Comparison of ENCODE assay signal across 8 cellular contexts in the genomic region with DNA sequence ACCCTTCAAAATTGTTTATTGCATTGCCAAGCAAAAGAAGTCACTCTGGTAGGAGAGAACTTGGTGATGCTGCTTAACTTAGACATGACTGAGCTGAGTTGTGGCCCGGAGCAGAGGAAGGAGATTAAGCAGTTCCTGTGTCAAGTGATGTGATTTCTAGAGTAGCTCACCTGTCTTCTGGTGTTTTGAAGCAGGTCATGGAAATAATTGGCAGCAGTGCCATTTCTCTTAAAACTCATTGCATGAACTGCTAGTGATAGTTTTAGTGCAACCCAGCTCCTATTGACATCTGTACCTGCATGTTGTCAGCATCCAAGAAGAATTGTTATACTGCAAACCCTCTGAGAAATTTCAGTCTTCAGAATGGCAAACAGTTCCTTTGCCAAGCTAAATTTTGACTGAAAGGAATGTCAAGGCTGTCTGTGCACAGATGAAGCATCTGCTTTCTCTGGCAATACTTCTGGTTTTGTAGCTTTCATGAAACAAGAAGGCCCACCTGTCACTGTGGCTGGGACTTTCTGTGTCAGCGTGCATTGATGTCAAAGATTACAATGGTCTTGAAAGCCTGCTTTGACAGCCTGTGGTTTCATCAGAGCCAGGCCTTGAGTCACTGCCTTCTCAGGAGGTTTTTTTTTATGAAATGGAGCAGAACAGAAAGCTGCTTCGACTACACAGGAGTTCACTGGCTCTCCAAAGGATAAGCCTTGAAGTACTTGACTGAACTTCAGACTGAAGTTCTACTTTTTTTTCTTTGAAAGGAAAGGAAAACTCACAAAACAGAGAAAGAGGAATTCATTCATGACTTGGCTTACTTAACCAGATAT.
A peak's percentile ranks its signal among the peaks of the same experiment; 100 is the strongest.
DNase-seq lines count a peak whose midpoint lies in the region; ATAC-seq, FAIRE-seq and TF ChIP-seq lines count a peak whose summit lies in the region.

No MANE protein-coding gene starts in this region.

- BruUV-seq in GM12878 (replicated peaks; lab: Mats Ljungman, UMichigan) = TSS peak; percentile 96

- DNase-seq in T-helper 22 cell (ENCODE audit: low read depth) (peak; percentile 65), GM12878 (ENCODE audit: low read depth, low spot score) (peak; percentile 98), NCI-H1105 treated with DMSO at 0.1 percent for 48 hours (lab: John Stamatoyannopoulos, UW) (no peak), NCI-H526 (lab: John Stamatoyannopoulos, UW) (no peak), GOT3 (lab: John Stamatoyannopoulos, UW) (no peak)
- DNase-seq in stimulated activated CD4-positive, alpha-beta T cell treated with anti-CD3 and anti-CD28 coated beads, Interleukin-12 subunit alpha, Interleukin-12 subunit beta, amount 100 ng/mL, for 48 hours (ENCODE audit: low read depth in 2 of 3, low spot score in 1 of 3) = peak; percentile 53 to 67 (median 63)

- POLR2A ChIA-PET in GM12878 (lab: Charles Lee) = interaction anchor here (0.5 to 5.9 kb wide), 16 partner anchors 16 to 476 kb away, joined by 3 to 51 read pairs (median 4); no protein-coding TSS in a partner anchor

- H3K27ac ChIP-seq in GM12878 (ENCODE audit: control insufficient read depth, insufficient read depth) = peak overlapping the region; percentile 77

- RAD21 ChIA-PET in GM12878 (lab: Charles Lee; ENCODE audit: unreplicated experiment) = interaction anchor here (0.6 to 8.1 kb wide), 25 partner anchors 19 to 193 kb away, joined by 3 to 157 read pairs (median 5); no protein-coding TSS in a partner anchor

- no peak for TF ChIP-seq POLR2A in GM12878 (IDR thresholded peaks at IDR 0.05; ENCODE audit: low read depth, low read length)

- FAIRE-seq in GM12878 (lab: Jason Lieb, UNC) = peak; percentile 69

- WGBS in GM12878 (ENCODE audit: insufficient coverage, insufficient replicate concordance, low lambda C conversion rate, missing lambda C conversion rate) = 0% methylated on average over 3 of the region's 3 CpGs

- no peaks in the 10 kb centered on the region for H3K36me3 ChIP-seq in GM12878 (ENCODE audit: control insufficient read depth in 2 of 2, insufficient read depth in 2 of 2, low read length in 1 of 2)

- in situ Hi-C loops in GM12878 (cut with MboI) = no loop called here

- peak overlapping the region; percentile 4; the same call in 1 of the 2 replicates for H3K4me3 ChIP-seq in GM12878

- H3K4me1 ChIP-seq in GM12878 (ENCODE audit: control insufficient read depth, insufficient read depth, low read length) = peaks cover 54% of the 10 kb centered on the region

- peak; percentile 99 for TF ChIP-seq EP300 in GM12878 (IDR thresholded peaks at IDR 0.05; ENCODE audit: borderline replicate concordance in 1 of 2, control insufficient read depth in 1 of 2, low read depth in 2 of 2, low read length in 2 of 2)

- intact Hi-C loops in GM12878 (cut with micrococcal nuclease; ENCODE audit: unreplicated experiment) = loop anchor here (1.0 to 2.0 kb wide), 5 partner anchors 19 to 194 kb away; no protein-coding TSS in a partner anchor

- H2AFZ ChIP-seq in GM12878 (ENCODE audit: control insufficient read depth, low read depth, low read length) = peak overlapping the region; percentile 30; the same call in 1 of the 2 replicates

- SMC1A ChIA-PET in GM12878 (lab: Charles Lee; ENCODE audit: uncharacterized antibody, unreplicated experiment) = interaction anchor here (0.7 to 8.8 kb wide), 35 partner anchors 10 to 193 kb away, joined by 3 to 188 read pairs (median 5); no protein-coding TSS in a partner anchor

- peak overlapping the region; percentile 36; the same call in 1 of the 2 replicates for H3K9ac ChIP-seq in GM12878 (ENCODE audit: control insufficient read depth, insufficient read depth, low read length)

- TF ChIP-seq RAD21 in GM12878 (IDR thresholded peaks at IDR 0.05; ENCODE audit: insufficient read depth, low read depth, low read length) = peak; percentile 32

- no peaks in the 10 kb centered on the region for H3K79me2 ChIP-seq in GM12878 (ENCODE audit: control insufficient read depth, insufficient read depth, low read length)

- no peaks in the 10 kb centered on the region for H3K9me3 ChIP-seq in GM12878 (replicated peaks; ENCODE audit: control insufficient read depth, insufficient read depth, low read length)

- H4K20me1 ChIP-seq in GM12878 (ENCODE audit: control insufficient read depth, insufficient read depth) = no peaks in the 10 kb centered on the region

- H3K4me2 ChIP-seq in GM12878 (ENCODE audit: control insufficient read depth, insufficient read depth) = peak overlapping the region; percentile 92

- ATAC-seq in GM18873 (IDR thresholded peaks at IDR 0.05; ENCODE audit: low FRiP score, unreplicated experiment) = peak; percentile 88
- peak; percentile 76 for ATAC-seq in HG02973 (IDR thresholded peaks at IDR 0.05; ENCODE audit: unreplicated experiment)
- ATAC-seq in GM12878 = peak; percentile 85

- CTCF ChIA-PET in GM12878 (lab: Yijun Ruan, JAX) = interaction anchor here (0.7 to 5.5 kb wide), 18 partner anchors 13 to 193 kb away, joined by 3 to 53 read pairs (median 3); no protein-coding TSS in a partner anchor

- no peak for TF ChIP-seq CTCF in GM12878 (IDR thresholded peaks at IDR 0.05 in 2 of 3, conservative IDR thresholded peaks at IDR 0.05 in 1 of 3; ENCODE audit: control insufficient read depth in 2 of 3, extremely low read depth in 1 of 3, insufficient read depth in 1 of 3, low read depth in 3 of 3, low read length in 3 of 3)

- H3K27me3 ChIP-seq in GM12878 (replicated peaks in 1 of 2; ENCODE audit: control insufficient read depth in 2 of 2, insufficient read depth in 2 of 2, low read length in 1 of 2) = no peaks in the 10 kb centered on the region

TF ChIP-seq in GM12878, 131 proteins besides CTCF, POLR2A, EP300 and RAD21 (continues in another document):
- no peak for TF ChIP-seq CBX3 (IDR thresholded peaks at IDR 0.05; ENCODE audit: borderline replicate concordance, low read depth)
- peak; percentile 88 for TF ChIP-seq NR2F1 (conservative IDR thresholded peaks at IDR 0.05)
- TF ChIP-seq, protein P1, sequence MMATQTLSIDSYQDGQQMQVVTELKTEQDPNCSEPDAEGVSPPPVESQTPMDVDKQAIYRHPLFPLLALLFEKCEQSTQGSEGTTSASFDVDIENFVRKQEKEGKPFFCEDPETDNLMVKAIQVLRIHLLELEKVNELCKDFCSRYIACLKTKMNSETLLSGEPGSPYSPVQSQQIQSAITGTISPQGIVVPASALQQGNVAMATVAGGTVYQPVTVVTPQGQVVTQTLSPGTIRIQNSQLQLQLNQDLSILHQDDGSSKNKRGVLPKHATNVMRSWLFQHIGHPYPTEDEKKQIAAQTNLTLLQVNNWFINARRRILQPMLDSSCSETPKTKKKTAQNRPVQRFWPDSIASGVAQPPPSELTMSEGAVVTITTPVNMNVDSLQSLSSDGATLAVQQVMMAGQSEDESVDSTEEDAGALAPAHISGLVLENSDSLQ (IDR thresholded peaks at IDR 0.05) = peak; percentile 95
- peak; percentile 93 for TF ChIP-seq EED (IDR thresholded peaks at IDR 0.05; ENCODE audit: low read depth)
- TF ChIP-seq, protein P2, sequence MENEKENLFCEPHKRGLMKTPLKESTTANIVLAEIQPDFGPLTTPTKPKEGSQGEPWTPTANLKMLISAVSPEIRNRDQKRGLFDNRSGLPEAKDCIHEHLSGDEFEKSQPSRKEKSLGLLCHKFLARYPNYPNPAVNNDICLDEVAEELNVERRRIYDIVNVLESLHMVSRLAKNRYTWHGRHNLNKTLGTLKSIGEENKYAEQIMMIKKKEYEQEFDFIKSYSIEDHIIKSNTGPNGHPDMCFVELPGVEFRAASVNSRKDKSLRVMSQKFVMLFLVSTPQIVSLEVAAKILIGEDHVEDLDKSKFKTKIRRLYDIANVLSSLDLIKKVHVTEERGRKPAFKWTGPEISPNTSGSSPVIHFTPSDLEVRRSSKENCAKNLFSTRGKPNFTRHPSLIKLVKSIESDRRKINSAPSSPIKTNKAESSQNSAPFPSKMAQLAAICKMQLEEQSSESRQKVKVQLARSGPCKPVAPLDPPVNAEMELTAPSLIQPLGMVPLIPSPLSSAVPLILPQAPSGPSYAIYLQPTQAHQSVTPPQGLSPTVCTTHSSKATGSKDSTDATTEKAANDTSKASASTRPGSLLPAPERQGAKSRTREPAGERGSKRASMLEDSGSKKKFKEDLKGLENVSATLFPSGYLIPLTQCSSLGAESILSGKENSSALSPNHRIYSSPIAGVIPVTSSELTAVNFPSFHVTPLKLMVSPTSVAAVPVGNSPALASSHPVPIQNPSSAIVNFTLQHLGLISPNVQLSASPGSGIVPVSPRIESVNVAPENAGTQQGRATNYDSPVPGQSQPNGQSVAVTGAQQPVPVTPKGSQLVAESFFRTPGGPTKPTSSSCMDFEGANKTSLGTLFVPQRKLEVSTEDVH (IDR thresholded peaks at IDR 0.05; ENCODE audit: low read depth, partially characterized antibody) = no peak
- 0 out of 2 replicates have a peak, but pooled peaks have one; percentile 60 for TF ChIP-seq TARDBP (IDR thresholded peaks at IDR 0.05; ENCODE audit: borderline replicate concordance)
- no peak for TF ChIP-seq SPI1 (IDR thresholded peaks at IDR 0.05; ENCODE audit: borderline replicate concordance, insufficient read depth, low read depth, low read length)
- TF ChIP-seq NRF1 (conservative IDR thresholded peaks at IDR 0.05; ENCODE audit: low read depth, low read length) = no peak
- TF ChIP-seq, protein P3, sequence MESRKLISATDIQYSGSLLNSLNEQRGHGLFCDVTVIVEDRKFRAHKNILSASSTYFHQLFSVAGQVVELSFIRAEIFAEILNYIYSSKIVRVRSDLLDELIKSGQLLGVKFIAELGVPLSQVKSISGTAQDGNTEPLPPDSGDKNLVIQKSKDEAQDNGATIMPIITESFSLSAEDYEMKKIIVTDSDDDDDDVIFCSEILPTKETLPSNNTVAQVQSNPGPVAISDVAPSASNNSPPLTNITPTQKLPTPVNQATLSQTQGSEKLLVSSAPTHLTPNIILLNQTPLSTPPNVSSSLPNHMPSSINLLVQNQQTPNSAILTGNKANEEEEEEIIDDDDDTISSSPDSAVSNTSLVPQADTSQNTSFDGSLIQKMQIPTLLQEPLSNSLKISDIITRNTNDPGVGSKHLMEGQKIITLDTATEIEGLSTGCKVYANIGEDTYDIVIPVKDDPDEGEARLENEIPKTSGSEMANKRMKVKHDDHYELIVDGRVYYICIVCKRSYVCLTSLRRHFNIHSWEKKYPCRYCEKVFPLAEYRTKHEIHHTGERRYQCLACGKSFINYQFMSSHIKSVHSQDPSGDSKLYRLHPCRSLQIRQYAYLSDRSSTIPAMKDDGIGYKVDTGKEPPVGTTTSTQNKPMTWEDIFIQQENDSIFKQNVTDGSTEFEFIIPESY (IDR thresholded peaks at IDR 0.05) = no peak
- peak; percentile 96 for TF ChIP-seq CBFB (IDR thresholded peaks at IDR 0.05; ENCODE audit: low read depth)
- TF ChIP-seq ATF7 (IDR thresholded peaks at IDR 0.05; ENCODE audit: low read depth) = peak; percentile 93
- peak; percentile 81; the same call in 1 of the 2 replicates for TF ChIP-seq BMI1 (IDR thresholded peaks at IDR 0.05; ENCODE audit: borderline replicate concordance)
- TF ChIP-seq PAX8 (IDR thresholded peaks at IDR 0.05) = no peak
- TF ChIP-seq PAX5 (IDR thresholded peaks at IDR 0.05; ENCODE audit: borderline replicate concordance, low read depth, low read length) = peak; percentile 94
- TF ChIP-seq CEBPB (IDR thresholded peaks at IDR 0.05; ENCODE audit: borderline replicate concordance in 1 of 2, low read depth in 2 of 2, low read length in 2 of 2) = no peak

Comparison
In these comparisons a context has a peak if more than half of its experiments do, and no peak if none do; other contexts are left out.
1. DNase-seq: peak in T-helper 22 cell (single experiment), GM12878 (single experiment) and stimulated activated CD4-positive, alpha-beta T cell treated with anti-CD3 and anti-CD28 coated beads, Interleukin-12 subunit alpha, Interleukin-12 subunit beta, amount 100 ng/mL, for 48 hours (3 of 3); none in NCI-H1105 treated with DMSO at 0.1 percent for 48 hours (single experiment), NCI-H526 (0 of 2) and GOT3 (single experiment).
2. Peak in every context shown above with its lines, with median percentiles within 50 percentile points of each other: ATAC-seq.